1 cellular context compared by ENCODE assay signal in the genomic region with DNA sequence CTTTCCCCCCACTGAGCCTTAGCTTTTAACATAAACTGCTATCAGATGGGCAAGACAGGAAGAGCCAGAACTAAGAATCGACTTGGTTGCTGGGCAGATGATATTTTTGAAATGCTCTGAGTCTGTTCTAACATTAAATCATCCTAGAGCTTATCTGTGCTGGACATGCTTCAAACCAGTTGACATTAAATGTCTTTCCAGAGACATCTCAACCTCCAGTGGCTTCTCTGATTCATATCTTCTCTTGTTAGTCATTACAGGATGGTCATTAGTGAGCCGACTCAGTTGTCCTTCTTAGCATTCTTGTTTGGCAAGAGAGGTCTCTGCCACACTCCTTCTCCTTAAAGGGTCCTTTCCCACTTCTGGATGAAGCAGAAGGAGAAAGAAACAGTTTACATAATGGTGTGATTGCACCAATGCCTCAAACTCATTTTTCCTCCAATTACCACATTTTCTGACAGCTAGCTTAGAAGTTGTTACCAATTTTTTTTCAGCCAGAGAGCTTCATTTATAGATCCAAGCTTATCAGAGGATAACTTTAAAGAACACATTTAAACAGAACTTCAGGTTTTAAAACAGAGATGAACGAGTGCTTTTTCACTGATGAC.
TF ChIP-seq lines count a peak whose summit lies in the region.

No MANE protein-coding gene starts in this region.

TF ChIP-seq in K562, 482 proteins besides CTCF, POLR2A, EP300 and RAD21 (continued from another document and continues in another):
- TF ChIP-seq, protein P1, sequence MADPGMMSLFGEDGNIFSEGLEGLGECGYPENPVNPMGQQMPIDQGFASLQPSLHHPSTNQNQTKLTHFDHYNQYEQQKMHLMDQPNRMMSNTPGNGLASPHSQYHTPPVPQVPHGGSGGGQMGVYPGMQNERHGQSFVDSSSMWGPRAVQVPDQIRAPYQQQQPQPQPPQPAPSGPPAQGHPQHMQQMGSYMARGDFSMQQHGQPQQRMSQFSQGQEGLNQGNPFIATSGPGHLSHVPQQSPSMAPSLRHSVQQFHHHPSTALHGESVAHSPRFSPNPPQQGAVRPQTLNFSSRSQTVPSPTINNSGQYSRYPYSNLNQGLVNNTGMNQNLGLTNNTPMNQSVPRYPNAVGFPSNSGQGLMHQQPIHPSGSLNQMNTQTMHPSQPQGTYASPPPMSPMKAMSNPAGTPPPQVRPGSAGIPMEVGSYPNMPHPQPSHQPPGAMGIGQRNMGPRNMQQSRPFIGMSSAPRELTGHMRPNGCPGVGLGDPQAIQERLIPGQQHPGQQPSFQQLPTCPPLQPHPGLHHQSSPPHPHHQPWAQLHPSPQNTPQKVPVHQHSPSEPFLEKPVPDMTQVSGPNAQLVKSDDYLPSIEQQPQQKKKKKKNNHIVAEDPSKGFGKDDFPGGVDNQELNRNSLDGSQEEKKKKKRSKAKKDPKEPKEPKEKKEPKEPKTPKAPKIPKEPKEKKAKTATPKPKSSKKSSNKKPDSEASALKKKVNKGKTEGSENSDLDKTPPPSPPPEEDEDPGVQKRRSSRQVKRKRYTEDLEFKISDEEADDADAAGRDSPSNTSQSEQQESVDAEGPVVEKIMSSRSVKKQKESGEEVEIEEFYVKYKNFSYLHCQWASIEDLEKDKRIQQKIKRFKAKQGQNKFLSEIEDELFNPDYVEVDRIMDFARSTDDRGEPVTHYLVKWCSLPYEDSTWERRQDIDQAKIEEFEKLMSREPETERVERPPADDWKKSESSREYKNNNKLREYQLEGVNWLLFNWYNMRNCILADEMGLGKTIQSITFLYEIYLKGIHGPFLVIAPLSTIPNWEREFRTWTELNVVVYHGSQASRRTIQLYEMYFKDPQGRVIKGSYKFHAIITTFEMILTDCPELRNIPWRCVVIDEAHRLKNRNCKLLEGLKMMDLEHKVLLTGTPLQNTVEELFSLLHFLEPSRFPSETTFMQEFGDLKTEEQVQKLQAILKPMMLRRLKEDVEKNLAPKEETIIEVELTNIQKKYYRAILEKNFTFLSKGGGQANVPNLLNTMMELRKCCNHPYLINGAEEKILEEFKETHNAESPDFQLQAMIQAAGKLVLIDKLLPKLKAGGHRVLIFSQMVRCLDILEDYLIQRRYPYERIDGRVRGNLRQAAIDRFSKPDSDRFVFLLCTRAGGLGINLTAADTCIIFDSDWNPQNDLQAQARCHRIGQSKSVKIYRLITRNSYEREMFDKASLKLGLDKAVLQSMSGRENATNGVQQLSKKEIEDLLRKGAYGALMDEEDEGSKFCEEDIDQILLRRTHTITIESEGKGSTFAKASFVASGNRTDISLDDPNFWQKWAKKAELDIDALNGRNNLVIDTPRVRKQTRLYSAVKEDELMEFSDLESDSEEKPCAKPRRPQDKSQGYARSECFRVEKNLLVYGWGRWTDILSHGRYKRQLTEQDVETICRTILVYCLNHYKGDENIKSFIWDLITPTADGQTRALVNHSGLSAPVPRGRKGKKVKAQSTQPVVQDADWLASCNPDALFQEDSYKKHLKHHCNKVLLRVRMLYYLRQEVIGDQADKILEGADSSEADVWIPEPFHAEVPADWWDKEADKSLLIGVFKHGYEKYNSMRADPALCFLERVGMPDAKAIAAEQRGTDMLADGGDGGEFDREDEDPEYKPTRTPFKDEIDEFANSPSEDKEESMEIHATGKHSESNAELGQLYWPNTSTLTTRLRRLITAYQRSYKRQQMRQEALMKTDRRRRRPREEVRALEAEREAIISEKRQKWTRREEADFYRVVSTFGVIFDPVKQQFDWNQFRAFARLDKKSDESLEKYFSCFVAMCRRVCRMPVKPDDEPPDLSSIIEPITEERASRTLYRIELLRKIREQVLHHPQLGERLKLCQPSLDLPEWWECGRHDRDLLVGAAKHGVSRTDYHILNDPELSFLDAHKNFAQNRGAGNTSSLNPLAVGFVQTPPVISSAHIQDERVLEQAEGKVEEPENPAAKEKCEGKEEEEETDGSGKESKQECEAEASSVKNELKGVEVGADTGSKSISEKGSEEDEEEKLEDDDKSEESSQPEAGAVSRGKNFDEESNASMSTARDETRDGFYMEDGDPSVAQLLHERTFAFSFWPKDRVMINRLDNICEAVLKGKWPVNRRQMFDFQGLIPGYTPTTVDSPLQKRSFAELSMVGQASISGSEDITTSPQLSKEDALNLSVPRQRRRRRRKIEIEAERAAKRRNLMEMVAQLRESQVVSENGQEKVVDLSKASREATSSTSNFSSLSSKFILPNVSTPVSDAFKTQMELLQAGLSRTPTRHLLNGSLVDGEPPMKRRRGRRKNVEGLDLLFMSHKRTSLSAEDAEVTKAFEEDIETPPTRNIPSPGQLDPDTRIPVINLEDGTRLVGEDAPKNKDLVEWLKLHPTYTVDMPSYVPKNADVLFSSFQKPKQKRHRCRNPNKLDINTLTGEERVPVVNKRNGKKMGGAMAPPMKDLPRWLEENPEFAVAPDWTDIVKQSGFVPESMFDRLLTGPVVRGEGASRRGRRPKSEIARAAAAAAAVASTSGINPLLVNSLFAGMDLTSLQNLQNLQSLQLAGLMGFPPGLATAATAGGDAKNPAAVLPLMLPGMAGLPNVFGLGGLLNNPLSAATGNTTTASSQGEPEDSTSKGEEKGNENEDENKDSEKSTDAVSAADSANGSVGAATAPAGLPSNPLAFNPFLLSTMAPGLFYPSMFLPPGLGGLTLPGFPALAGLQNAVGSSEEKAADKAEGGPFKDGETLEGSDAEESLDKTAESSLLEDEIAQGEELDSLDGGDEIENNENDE (IDR thresholded peaks at IDR 0.05; ENCODE audit: low read depth, low read length) = no peak
- TF ChIP-seq NFE2L1 (tag; IDR thresholded peaks at IDR 0.05; ENCODE audit: borderline replicate concordance, low read depth) (no peak), FOSL1 (tag; conservative IDR thresholded peaks at IDR 0.05) (peak; percentile 95), HCFC1 (IDR thresholded peaks at IDR 0.05; ENCODE audit: low read depth, low read length) (no peak), GATAD2B (IDR thresholded peaks at IDR 0.05; ENCODE audit: borderline replicate concordance) (no peak), PTRF (tag; IDR thresholded peaks at IDR 0.05) (no peak), SREBF1 (IDR thresholded peaks at IDR 0.05; ENCODE audit: borderline replicate concordance, low read depth, low read length) (no peak), NFATC3 (IDR thresholded peaks at IDR 0.05) (no peak), POLR3A (IDR thresholded peaks at IDR 0.05; ENCODE audit: borderline replicate concordance, extremely low read depth, insufficient read depth, insufficient read length) (no peak), BACH1 (tag; IDR thresholded peaks at IDR 0.05) (no peak), RCOR1 (IDR thresholded peaks at IDR 0.05; ENCODE audit: borderline replicate concordance in 1 of 2, low read depth in 2 of 2, low read length in 2 of 2) (peak in 1 of 2 experiments; percentile 56; a peak in 1 of 4 replicates), OTX1 (CRISPR knock-in tag; IDR thresholded peaks at IDR 0.05) (no peak), ZNF780A (CRISPR knock-in tag; IDR thresholded peaks at IDR 0.05) (no peak), CCNT2 (IDR thresholded peaks at IDR 0.05; ENCODE audit: borderline replicate concordance, extremely low read depth, insufficient read length, low read depth, low read length) (no peak), NONO (IDR thresholded peaks at IDR 0.05; ENCODE audit: low read depth in 2 of 2, low read length in 1 of 2) (no peak), ZFX (CRISPR knock-in tag; IDR thresholded peaks at IDR 0.05) (no peak), CCAR2 (IDR thresholded peaks at IDR 0.05; ENCODE audit: low read depth, low read length) (no peak), BMI1 (IDR thresholded peaks at IDR 0.05; ENCODE audit: low read length) (no peak), RBM25 (IDR thresholded peaks at IDR 0.05; ENCODE audit: low read depth, low read length, severe bottlenecking) (no peak)
- TF ChIP-seq, protein P2, sequence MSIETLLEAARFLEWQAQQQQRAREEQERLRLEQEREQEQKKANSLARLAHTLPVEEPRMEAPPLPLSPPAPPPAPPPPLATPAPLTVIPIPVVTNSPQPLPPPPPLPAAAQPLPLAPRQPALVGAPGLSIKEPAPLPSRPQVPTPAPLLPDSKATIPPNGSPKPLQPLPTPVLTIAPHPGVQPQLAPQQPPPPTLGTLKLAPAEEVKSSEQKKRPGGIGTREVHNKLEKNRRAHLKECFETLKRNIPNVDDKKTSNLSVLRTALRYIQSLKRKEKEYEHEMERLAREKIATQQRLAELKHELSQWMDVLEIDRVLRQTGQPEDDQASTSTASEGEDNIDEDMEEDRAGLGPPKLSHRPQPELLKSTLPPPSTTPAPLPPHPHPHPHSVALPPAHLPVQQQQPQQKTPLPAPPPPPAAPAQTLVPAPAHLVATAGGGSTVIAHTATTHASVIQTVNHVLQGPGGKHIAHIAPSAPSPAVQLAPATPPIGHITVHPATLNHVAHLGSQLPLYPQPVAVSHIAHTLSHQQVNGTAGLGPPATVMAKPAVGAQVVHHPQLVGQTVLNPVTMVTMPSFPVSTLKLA (conservative IDR thresholded peaks at IDR 0.05) = no peak
- TF ChIP-seq, protein P3, sequence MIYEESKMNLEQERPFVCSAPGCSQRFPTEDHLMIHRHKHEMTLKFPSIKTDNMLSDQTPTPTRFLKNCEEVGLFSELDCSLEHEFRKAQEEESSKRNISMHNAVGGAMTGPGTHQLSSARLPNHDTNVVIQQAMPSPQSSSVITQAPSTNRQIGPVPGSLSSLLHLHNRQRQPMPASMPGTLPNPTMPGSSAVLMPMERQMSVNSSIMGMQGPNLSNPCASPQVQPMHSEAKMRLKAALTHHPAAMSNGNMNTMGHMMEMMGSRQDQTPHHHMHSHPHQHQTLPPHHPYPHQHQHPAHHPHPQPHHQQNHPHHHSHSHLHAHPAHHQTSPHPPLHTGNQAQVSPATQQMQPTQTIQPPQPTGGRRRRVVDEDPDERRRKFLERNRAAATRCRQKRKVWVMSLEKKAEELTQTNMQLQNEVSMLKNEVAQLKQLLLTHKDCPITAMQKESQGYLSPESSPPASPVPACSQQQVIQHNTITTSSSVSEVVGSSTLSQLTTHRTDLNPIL (CRISPR knock-in tag; IDR thresholded peaks at IDR 0.05) = no peak
- TF ChIP-seq, protein P4, sequence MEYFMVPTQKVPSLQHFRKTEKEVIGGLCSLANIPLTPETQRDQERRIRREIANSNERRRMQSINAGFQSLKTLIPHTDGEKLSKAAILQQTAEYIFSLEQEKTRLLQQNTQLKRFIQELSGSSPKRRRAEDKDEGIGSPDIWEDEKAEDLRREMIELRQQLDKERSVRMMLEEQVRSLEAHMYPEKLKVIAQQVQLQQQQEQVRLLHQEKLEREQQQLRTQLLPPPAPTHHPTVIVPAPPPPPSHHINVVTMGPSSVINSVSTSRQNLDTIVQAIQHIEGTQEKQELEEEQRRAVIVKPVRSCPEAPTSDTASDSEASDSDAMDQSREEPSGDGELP (CRISPR knock-in tag; IDR thresholded peaks at IDR 0.05; ENCODE audit: borderline replicate concordance) = no peak
- TF ChIP-seq, protein P5, sequence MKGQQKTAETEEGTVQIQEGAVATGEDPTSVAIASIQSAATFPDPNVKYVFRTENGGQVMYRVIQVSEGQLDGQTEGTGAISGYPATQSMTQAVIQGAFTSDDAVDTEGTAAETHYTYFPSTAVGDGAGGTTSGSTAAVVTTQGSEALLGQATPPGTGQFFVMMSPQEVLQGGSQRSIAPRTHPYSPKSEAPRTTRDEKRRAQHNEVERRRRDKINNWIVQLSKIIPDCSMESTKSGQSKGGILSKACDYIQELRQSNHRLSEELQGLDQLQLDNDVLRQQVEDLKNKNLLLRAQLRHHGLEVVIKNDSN (CRISPR knock-in tag; IDR thresholded peaks at IDR 0.05) = no peak
- TF ChIP-seq, protein P6, sequence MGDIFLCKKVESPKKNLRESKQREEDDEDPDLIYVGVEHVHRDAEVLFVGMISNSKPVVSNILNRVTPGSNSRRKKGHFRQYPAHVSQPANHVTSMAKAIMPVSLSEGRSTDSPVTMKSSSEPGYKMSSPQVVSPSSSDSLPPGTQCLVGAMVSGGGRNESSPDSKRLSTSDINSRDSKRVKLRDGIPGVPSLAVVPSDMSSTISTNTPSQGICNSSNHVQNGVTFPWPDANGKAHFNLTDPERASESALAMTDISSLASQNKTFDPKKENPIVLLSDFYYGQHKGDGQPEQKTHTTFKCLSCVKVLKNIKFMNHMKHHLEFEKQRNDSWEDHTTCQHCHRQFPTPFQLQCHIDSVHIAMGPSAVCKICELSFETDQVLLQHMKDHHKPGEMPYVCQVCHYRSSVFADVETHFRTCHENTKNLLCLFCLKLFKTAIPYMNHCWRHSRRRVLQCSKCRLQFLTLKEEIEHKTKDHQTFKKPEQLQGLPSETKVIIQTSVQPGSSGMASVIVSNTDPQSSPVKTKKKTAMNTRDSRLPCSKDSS (IDR thresholded peaks at IDR 0.05; ENCODE audit: low read depth, partially characterized antibody) = no peak
- TF ChIP-seq, protein P7, sequence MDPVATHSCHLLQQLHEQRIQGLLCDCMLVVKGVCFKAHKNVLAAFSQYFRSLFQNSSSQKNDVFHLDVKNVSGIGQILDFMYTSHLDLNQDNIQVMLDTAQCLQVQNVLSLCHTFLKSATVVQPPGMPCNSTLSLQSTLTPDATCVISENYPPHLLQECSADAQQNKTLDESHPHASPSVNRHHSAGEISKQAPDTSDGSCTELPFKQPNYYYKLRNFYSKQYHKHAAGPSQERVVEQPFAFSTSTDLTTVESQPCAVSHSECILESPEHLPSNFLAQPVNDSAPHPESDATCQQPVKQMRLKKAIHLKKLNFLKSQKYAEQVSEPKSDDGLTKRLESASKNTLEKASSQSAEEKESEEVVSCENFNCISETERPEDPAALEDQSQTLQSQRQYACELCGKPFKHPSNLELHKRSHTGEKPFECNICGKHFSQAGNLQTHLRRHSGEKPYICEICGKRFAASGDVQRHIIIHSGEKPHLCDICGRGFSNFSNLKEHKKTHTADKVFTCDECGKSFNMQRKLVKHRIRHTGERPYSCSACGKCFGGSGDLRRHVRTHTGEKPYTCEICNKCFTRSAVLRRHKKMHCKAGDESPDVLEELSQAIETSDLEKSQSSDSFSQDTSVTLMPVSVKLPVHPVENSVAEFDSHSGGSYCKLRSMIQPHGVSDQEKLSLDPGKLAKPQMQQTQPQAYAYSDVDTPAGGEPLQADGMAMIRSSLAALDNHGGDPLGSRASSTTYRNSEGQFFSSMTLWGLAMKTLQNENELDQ (CRISPR knock-in tag; IDR thresholded peaks at IDR 0.05; ENCODE audit: borderline replicate concordance) = no peak
- TF ChIP-seq, protein P8, sequence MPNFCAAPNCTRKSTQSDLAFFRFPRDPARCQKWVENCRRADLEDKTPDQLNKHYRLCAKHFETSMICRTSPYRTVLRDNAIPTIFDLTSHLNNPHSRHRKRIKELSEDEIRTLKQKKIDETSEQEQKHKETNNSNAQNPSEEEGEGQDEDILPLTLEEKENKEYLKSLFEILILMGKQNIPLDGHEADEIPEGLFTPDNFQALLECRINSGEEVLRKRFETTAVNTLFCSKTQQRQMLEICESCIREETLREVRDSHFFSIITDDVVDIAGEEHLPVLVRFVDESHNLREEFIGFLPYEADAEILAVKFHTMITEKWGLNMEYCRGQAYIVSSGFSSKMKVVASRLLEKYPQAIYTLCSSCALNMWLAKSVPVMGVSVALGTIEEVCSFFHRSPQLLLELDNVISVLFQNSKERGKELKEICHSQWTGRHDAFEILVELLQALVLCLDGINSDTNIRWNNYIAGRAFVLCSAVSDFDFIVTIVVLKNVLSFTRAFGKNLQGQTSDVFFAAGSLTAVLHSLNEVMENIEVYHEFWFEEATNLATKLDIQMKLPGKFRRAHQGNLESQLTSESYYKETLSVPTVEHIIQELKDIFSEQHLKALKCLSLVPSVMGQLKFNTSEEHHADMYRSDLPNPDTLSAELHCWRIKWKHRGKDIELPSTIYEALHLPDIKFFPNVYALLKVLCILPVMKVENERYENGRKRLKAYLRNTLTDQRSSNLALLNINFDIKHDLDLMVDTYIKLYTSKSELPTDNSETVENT (CRISPR knock-in tag; IDR thresholded peaks at IDR 0.05) = no peak
- TF ChIP-seq, protein P9, sequence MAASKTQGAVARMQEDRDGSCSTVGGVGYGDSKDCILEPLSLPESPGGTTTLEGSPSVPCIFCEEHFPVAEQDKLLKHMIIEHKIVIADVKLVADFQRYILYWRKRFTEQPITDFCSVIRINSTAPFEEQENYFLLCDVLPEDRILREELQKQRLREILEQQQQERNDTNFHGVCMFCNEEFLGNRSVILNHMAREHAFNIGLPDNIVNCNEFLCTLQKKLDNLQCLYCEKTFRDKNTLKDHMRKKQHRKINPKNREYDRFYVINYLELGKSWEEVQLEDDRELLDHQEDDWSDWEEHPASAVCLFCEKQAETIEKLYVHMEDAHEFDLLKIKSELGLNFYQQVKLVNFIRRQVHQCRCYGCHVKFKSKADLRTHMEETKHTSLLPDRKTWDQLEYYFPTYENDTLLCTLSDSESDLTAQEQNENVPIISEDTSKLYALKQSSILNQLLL (CRISPR knock-in tag; IDR thresholded peaks at IDR 0.05; ENCODE audit: borderline replicate concordance) = no peak
